ENCODE assay signal across 8 cellular contexts in the genomic region with DNA sequence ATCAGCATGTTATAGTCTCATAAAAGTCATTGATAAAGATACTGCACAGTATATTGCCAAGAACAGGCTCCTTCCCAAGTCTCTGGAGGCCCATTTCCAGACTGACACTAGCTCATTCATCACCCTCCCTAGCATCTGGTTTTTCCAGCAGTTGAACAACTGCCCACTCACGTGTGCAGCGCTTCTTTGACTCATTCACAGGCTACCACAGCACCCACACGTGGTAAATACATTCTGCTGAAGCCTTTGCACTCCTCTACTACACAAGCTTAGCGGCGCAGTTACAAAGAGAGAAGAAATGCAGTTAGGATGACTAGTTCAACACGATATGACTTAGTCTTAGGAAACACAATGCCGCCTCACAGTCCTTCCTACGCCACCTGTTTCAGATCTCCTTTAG.
DNase-seq lines count a peak whose midpoint lies in the region; ATAC-seq and TF ChIP-seq lines count a peak whose summit lies in the region.

No MANE protein-coding gene starts in this region.

- H3K27me3 Mint-ChIP-seq in CD4-positive, CD25-positive, alpha-beta regulatory T cell: no peaks in the 10 kb centered on the region

- POLR2A ChIA-PET in PC-9 (lab: Charles Lee; ENCODE audit: unreplicated experiment): interaction anchor here (0.5 to 0.7 kb wide), 2 partner anchors 199 to 1360 kb away, joined by 3 to 4 read pairs; no protein-coding TSS in a partner anchor

- H3K79me2 ChIP-seq in PC-9 (ENCODE audit: low read depth): no peaks in the 10 kb centered on the region

- H3K4me1 Mint-ChIP-seq in CD4-positive, CD25-positive, alpha-beta regulatory T cell: peaks cover 0 to 4% (median under 1%) of the 10 kb centered on the region in 4 donors

- no TSS peak for BruUV-seq in PC-9 (replicated peaks; lab: Mats Ljungman, UMichigan)

- CTCF ChIA-PET in PC-9 (lab: Charles Lee): interaction anchor here (0.5 to 1.5 kb wide), 3 partner anchors 11 to 198 kb away, joined by 4 to 7 read pairs (median 5); no protein-coding TSS in a partner anchor

- no peak overlapping the region for H3K4me3 ChIP-seq in CD4-positive, CD25-positive, alpha-beta regulatory T cell (ENCODE audit: low read depth, low read length)
- no peak overlapping the region for H3K4me3 ChIP-seq in PC-9
- no peak overlapping the region for H3K4me3 ChIP-seq in vagina

- no peak overlapping the region for H3K4me3 Mint-ChIP-seq in CD4-positive, CD25-positive, alpha-beta regulatory T cell

- H3K9me2 ChIP-seq in PC-9 (ENCODE audit: insufficient read depth): no peaks in the 10 kb centered on the region

- intact Hi-C loops in PC-9 (cut with micrococcal nuclease; ENCODE audit: unreplicated experiment): loop anchor here (5.0 kb wide), 1 partner anchor 142 kb away; no protein-coding TSS in a partner anchor
- intact Hi-C loops in posterior cingulate gyrus (cut with DNase I): loop anchor here (5.0 kb wide), 1 partner anchor 87 kb away; the partner anchor contains the start of gene DOCK9
- intact Hi-C loops in vagina (cut with DNase I): no loop called here

- no peaks in the 10 kb centered on the region for H3K9me3 Mint-ChIP-seq in CD4-positive, CD25-positive, alpha-beta regulatory T cell

- peaks cover 15% of the 10 kb centered on the region for H3F3A ChIP-seq in PC-9 (ENCODE audit: insufficient read depth, low read depth)

- H3K27ac Mint-ChIP-seq in CD4-positive, CD25-positive, alpha-beta regulatory T cell: peak overlapping the region in 2 of 3 donors; percentile 5 to 10

- H3K36me3 Mint-ChIP-seq in CD4-positive, CD25-positive, alpha-beta regulatory T cell: peaks cover 47% of the 10 kb centered on the region

- no peak overlapping the region for H3K4me2 ChIP-seq in PC-9

- no peak for DNase-seq in CD4-positive, CD25-positive, alpha-beta regulatory T cell
- peak; percentile 23 to 52 for DNase-seq in PC-9
- peak in 8 of 10 donors; percentile 33 to 87 (median 56) for DNase-seq in posterior cingulate gyrus
- DNase-seq in vagina (ENCODE audit: extremely low spot score in 2 of 2): no peak
- DNase-seq in NCI-H187 treated with DMSO at 0.1 percent for 48 hours (lab: John Stamatoyannopoulos, UW): no peak
- DNase-seq in effector CD8-positive, alpha-beta T cell (lab: John Stamatoyannopoulos, UW): no peak

- ATAC-seq in CD4-positive, CD25-positive, alpha-beta regulatory T cell (ENCODE audit: low read depth in 2 of 2): no peak
- no peak for ATAC-seq in HG02973 (IDR thresholded peaks at IDR 0.05; ENCODE audit: unreplicated experiment)

- H3K27me3 ChIP-seq in CD4-positive, CD25-positive, alpha-beta regulatory T cell (ENCODE audit: control insufficient read depth, insufficient read depth, low read length): no peaks in the 10 kb centered on the region
- H3K27me3 ChIP-seq in PC-9 (ENCODE audit: insufficient read depth, low read depth) (no peaks in the 10 kb centered on the region), vagina (no peaks in the 10 kb centered on the region)

- H4K20me1 ChIP-seq in PC-9 (ENCODE audit: insufficient read depth): no peaks in the 10 kb centered on the region; the same call in 1 of the 2 replicates

- H3K9me3 ChIP-seq in CD4-positive, CD25-positive, alpha-beta regulatory T cell (ENCODE audit: control insufficient read depth in 2 of 2, low read length in 2 of 2): no peaks in the 10 kb centered on the region
- H3K9me3 ChIP-seq in PC-9 (ENCODE audit: insufficient read depth, low read depth) (no peaks in the 10 kb centered on the region), vagina (no peaks in the 10 kb centered on the region)

- peaks cover 26% of the 10 kb centered on the region for H3K36me3 ChIP-seq in CD4-positive, CD25-positive, alpha-beta regulatory T cell (ENCODE audit: control insufficient read depth, insufficient read depth, low read length)
- peaks cover 12% of the 10 kb centered on the region for H3K36me3 ChIP-seq in PC-9 (ENCODE audit: low read depth)
- H3K36me3 ChIP-seq in vagina: no peaks in the 10 kb centered on the region

- H2AFZ ChIP-seq in PC-9: no peak overlapping the region

- no peak for TF ChIP-seq POLR2A in vagina (IDR thresholded peaks at IDR 0.05)

- TF ChIP-seq CTCF in PC-9 (conservative IDR thresholded peaks at IDR 0.05) (no peak), vagina (IDR thresholded peaks at IDR 0.05) (no peak)

- H3K27ac ChIP-seq in CD4-positive, CD25-positive, alpha-beta regulatory T cell (ENCODE audit: insufficient read depth, low read length, poor library complexity, severe bottlenecking): no peak overlapping the region
- H3K27ac ChIP-seq in PC-9 (peak overlapping the region; percentile 55), cingulate gyrus (ENCODE audit: low read depth, low read length) (peak overlapping the region; percentile 54), vagina (no peak overlapping the region)

- H3K4me1 ChIP-seq in CD4-positive, CD25-positive, alpha-beta regulatory T cell (ENCODE audit: control insufficient read depth, insufficient read depth, low read length, poor library complexity, severe bottlenecking): no peaks in the 10 kb centered on the region
- H3K4me1 ChIP-seq in PC-9 (replicated peaks; ENCODE audit: insufficient read depth): peaks cover 17% of the 10 kb centered on the region
- H3K4me1 ChIP-seq in vagina: peaks cover 17% of the 10 kb centered on the region

Comparison
In these comparisons a context has a peak if more than half of its experiments do, and no peak if none do; other contexts are left out.
1. DNase-seq: peak in PC-9 (2 of 2) and posterior cingulate gyrus (8 of 10); none in CD4-positive, CD25-positive, alpha-beta regulatory T cell (0 of 3), vagina (0 of 2), NCI-H187 treated with DMSO at 0.1 percent for 48 hours (single experiment) and effector CD8-positive, alpha-beta T cell (single experiment).
2. H3K27ac ChIP-seq: peak in PC-9 (single experiment) and cingulate gyrus (single experiment); none in CD4-positive, CD25-positive, alpha-beta regulatory T cell (single experiment) and vagina (single experiment).